In the genomic region with DNA sequence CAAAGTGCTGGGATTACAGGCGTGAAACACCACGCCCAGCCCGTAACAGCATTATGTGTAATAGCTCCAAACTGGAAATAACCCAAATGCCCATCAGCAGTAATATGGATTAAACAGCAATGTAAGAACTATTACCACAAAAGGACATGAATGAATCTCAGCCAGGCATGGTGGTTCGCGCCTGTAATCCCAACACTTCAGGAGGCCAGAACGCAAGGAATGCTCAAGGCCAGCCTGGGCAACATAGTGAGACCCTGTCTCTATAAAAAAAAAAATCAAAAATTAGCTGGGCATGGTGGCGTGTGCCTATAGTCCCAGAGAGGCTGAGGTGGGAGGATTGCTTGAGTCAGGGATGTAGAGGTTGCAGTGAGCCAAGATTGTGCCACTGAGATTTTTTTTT, we compare ENCODE assay signal across 7 cellular contexts. TPM values are rescaled to one million over a fixed set of nuclear protein-coding genes. Genes with fewer than 3 reads are reported as not detected.
"Had no signal": no experiment of that assay in that cellular context is flagged by ENCODE, and none has a peak within 500 bp of the region (broad histone marks: within the 10 kb centered on the region; RNA-seq: fewer than 3 reads in every experiment).

No MANE protein-coding gene starts in this region.

- H3K4me3 ChIP-seq: hepatocyte, transverse colon, vagina had no signal

- FAIRE-seq: small intestine had no signal

- H3K27me3 ChIP-seq: hepatocyte, transverse colon, vagina had no signal

- H3K9me3 ChIP-seq: transverse colon, vagina had no signal

- H3K27ac ChIP-seq: hepatocyte, vagina, WERI-Rb-1 had no signal

- H3K36me3 ChIP-seq: transverse colon, vagina had no signal

- H2AFZ ChIP-seq: hepatocyte had no signal

- ATAC-seq: natural killer cell treated with Interleukin-12 subunit alpha and Interleukin-12 subunit beta and Interleukin-15 and Interleukin-18, amount 100 ng/mL, for 72 hours had no signal

RNA-seq across cellular contexts. Expression of a gene that starts 24.0 kb away (rescaled TPM):
- total RNA-seq: cardiac septum, vagina had no signal
